Comparison of ENCODE assay signal across 9 cellular contexts in the genomic region with DNA sequence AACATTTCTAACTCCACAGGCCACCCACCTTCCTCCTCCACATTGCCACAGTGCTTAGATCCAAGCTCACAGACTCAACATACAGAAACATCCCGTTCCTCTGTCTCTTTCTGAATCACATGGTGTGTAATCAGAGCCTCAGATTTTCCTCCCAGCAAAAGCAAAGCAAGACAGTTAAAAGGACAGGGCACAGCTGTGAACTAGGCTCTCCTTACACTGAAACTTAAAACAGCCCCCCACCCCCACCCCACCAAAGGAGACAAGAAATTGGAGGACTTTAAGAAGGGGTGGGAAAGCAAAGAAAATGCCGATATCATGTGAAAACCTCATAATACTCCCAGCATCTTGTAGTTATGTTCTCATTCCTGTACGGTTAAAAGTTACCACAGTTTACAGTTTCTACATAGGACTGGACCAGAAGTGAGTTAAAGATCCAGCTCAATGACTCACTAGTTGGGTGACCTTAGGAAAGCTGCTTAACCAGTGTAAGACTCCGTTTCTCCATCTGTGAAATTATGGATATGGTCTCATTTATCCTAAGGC. TPM values are rescaled to one million over a fixed set of nuclear protein-coding genes. Genes with fewer than 3 reads are reported as not detected.
DNase-seq lines count a peak whose midpoint lies in the region; TF ChIP-seq lines count a peak whose summit lies in the region.
"Had no signal": no experiment of that assay in that cellular context is flagged by ENCODE, and none has a peak within 500 bp of the region (broad histone marks: within the 10 kb centered on the region; RNA-seq: fewer than 3 reads in every experiment).

No MANE protein-coding gene starts in this region.

- peaks cover 12 to 42% (median 28%) of the 10 kb centered on the region in 3 donors for H3K4me1 ChIP-seq in skeletal muscle tissue (ENCODE audit: control insufficient read depth in 3 of 3, insufficient read depth in 3 of 3, low read length in 3 of 3)

- H3K9ac ChIP-seq in skeletal muscle tissue (ENCODE audit: low read depth in 1 of 3, low read length in 3 of 3): peak overlapping the region; percentile 88 to 99 (median 95)

- DNase-seq in H4 (ENCODE audit: low spot score) (peak; percentile 60), SW480 (ENCODE audit: low spot score) (peak; percentile 37), foreskin fibroblast (peak; percentile 60 to 78), NCI-H446 (lab: John Stamatoyannopoulos, UW) (no peak), NCI-H510A (lab: John Stamatoyannopoulos, UW) (no peak), NCI-H2227 (lab: John Stamatoyannopoulos, UW; ENCODE audit: unreplicated experiment) (no peak), SHP77 (lab: John Stamatoyannopoulos, UW) (no peak)
- DNase-seq: activated T-cell treated with anti-CD3 and anti-CD28 coated beads, Interleukin-2, amount 50 U/mL, for 24 hours had no signal

- H3K27ac ChIP-seq in skeletal muscle tissue (ENCODE audit: low read depth, low read length): peak overlapping the region; percentile 100

- no peaks in the 10 kb centered on the region for H3K27me3 ChIP-seq in skeletal muscle tissue (ENCODE audit: control insufficient read depth in 3 of 3, insufficient read depth in 3 of 3, low read length in 3 of 3)

- no peak for TF ChIP-seq CTCF in foreskin fibroblast (IDR thresholded peaks at IDR 0.05; ENCODE audit: low read depth, low read length)

- H3K36me3 ChIP-seq in skeletal muscle tissue (ENCODE audit: control insufficient read depth in 3 of 3, insufficient read depth in 3 of 3, low read length in 3 of 3): peaks cover 11 to 18% (median 17%) of the 10 kb centered on the region in 3 donors

- peak overlapping the region; percentile 32 to 40 for H3K4me3 ChIP-seq in foreskin fibroblast (ENCODE audit: low read depth in 1 of 2, low read length in 2 of 2)
- peak overlapping the region; percentile 63 to 99 (median 82) for H3K4me3 ChIP-seq in skeletal muscle tissue (ENCODE audit: low read length in 3 of 3)

- no peaks in the 10 kb centered on the region for H3K9me3 ChIP-seq in skeletal muscle tissue (ENCODE audit: control insufficient read depth in 3 of 3, low read length in 3 of 3)

RNA-seq across cellular contexts. Expression of gene YBX3, which starts 4.8 kb away (rescaled TPM):
- total RNA-seq in H4 (2014; rRNA removed; shearing (Covaris generic)): 55.7 and 96.7 TPM in 2 replicates
- total RNA-seq in skeletal muscle tissue: 172 TPM

RNA-seq across cellular contexts. Expression of gene STYK1, which starts 44.5 kb away (rescaled TPM):
- 3.3 and 3.8 TPM in 2 replicates for total RNA-seq in H4 (2014; rRNA removed; shearing (Covaris generic))
- not detected for total RNA-seq in skeletal muscle tissue

Comparison
In these comparisons a context has a peak if more than half of its experiments do, and no peak if none do; other contexts are left out.
1. DNase-seq: peak in H4 (single experiment), SW480 (single experiment) and foreskin fibroblast (2 of 2); none in NCI-H446 (0 of 2), NCI-H510A (single experiment), NCI-H2227 (single experiment) and SHP77 (0 of 2).